8 cellular contexts compared by ENCODE assay signal in the genomic region with DNA sequence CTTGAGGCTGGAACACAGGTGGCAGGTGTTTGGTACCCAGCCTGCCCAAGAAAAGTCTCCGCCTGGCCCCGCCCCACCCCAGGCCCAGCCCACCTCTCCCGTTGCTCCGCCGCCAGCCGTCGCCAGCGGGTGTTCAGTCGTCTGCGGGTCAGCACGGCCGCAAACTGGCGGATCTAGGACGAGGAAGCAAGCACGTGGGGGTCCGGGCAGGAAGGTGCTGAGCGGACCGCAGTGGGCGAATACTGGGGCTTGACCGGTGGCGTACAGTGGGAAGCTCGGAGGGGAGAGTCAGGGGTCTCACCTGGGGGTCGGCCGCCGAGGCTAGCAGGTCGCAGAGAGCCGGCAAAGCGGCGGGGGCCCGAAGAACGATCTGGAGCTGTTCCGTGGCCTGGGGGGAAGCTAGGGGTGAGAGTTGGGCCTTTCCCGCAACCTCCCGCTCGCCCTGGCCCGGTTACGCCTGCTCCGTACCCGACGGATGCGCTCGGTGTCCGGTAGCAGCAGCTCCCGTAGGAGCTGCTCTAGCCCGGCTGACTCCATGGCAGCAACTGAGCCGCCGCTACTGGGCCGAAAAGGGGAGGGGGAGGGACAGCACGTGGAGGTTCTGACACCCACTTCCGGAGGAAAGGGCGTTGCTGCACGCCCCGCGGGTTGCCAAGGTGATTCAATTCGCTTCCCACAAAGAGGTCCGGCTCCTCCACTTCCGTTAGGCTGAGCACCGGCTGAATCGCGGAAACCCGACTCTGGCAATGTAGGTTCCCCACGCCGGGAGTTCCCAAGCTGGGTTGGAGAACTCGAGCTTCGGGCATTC. TPM values are rescaled to one million over a fixed set of nuclear protein-coding genes. Genes with fewer than 3 reads are reported as not detected.
DNase-seq lines count a peak whose midpoint lies in the region; ATAC-seq and TF ChIP-seq lines count a peak whose summit lies in the region.

A gene with protein sequence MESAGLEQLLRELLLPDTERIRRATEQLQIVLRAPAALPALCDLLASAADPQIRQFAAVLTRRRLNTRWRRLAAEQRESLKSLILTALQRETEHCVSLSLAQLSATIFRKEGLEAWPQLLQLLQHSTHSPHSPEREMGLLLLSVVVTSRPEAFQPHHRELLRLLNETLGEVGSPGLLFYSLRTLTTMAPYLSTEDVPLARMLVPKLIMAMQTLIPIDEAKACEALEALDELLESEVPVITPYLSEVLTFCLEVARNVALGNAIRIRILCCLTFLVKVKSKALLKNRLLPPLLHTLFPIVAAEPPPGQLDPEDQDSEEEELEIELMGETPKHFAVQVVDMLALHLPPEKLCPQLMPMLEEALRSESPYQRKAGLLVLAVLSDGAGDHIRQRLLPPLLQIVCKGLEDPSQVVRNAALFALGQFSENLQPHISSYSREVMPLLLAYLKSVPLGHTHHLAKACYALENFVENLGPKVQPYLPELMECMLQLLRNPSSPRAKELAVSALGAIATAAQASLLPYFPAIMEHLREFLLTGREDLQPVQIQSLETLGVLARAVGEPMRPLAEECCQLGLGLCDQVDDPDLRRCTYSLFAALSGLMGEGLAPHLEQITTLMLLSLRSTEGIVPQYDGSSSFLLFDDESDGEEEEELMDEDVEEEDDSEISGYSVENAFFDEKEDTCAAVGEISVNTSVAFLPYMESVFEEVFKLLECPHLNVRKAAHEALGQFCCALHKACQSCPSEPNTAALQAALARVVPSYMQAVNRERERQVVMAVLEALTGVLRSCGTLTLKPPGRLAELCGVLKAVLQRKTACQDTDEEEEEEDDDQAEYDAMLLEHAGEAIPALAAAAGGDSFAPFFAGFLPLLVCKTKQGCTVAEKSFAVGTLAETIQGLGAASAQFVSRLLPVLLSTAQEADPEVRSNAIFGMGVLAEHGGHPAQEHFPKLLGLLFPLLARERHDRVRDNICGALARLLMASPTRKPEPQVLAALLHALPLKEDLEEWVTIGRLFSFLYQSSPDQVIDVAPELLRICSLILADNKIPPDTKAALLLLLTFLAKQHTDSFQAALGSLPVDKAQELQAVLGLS (minus strand): TSS at position 566 of the 808 bp plus-strand sequence. CDS start 29 bp downstream, at position 537.

- H2AFZ ChIP-seq in smooth muscle cell (ENCODE audit: low read depth): no peak within 1 kb of the TSS

- POLR2A ChIA-PET in WTC11 (lab: Charles Lee): interaction anchor here (0.6 to 1.7 kb wide), 7 partner anchors 20 to 668 kb away, joined by 3 to 11 read pairs (median 7); a partner anchor contains a TSS

- peaks cover 33% of the 10 kb centered on the region for H3K36me3 Mint-ChIP-seq in WTC11

- H3K4me3 Mint-ChIP-seq in WTC11: peak within 1 kb of the TSS; percentile 89

- no peaks in the 10 kb centered on the region for H3K27me3 ChIP-seq in smooth muscle cell (ENCODE audit: low read depth)

- peaks cover 20% of the 10 kb centered on the region for H3K79me2 ChIP-seq in smooth muscle cell (ENCODE audit: low read depth)

- TF ChIP-seq CTCF in WTC11 (IDR thresholded peaks at IDR 0.05): no peak
- TF ChIP-seq CTCF in cardiac fibroblast (IDR thresholded peaks at IDR 0.05; ENCODE audit: low read depth, low read length): no peak
- TF ChIP-seq CTCF in smooth muscle cell (IDR thresholded peaks at IDR 0.05; ENCODE audit: borderline replicate concordance, insufficient read depth, poor library complexity, severe bottlenecking): no peak

- CTCF ChIA-PET in WTC11 (lab: Charles Lee): interaction anchor here (0.5 to 3.3 kb wide), 12 partner anchors 17 to 243 kb away, joined by 3 to 24 read pairs (median 4); a partner anchor contains a TSS

- 2% methylated on average over 65 of the region's 65 CpGs for whole genome bisulfite sequencing in smooth muscle cell (ENCODE audit: low lambda C conversion rate)

- peak within 1 kb of the TSS; percentile 77 to 78 for H3K4me3 ChIP-seq in cardiac fibroblast (replicated peaks in 1 of 2; ENCODE audit: low read depth in 2 of 2, low read length in 2 of 2)
- peak within 1 kb of the TSS; percentile 58 for H3K4me3 ChIP-seq in smooth muscle cell

- H4K20me1 ChIP-seq in smooth muscle cell (ENCODE audit: low read depth): no peaks in the 10 kb centered on the region

- H3K9ac ChIP-seq in smooth muscle cell (ENCODE audit: low read depth): peak within 1 kb of the TSS; percentile 58

- peaks cover 11% of the 10 kb centered on the region for H3K4me1 ChIP-seq in smooth muscle cell (ENCODE audit: low read depth)

- peak; percentile 91 for TF ChIP-seq POLR2A in GM18951 (IDR thresholded peaks at IDR 0.05; ENCODE audit: extremely low read depth, insufficient read depth, insufficient read length)

- no peaks in the 10 kb centered on the region for H3K9me3 ChIP-seq in smooth muscle cell (replicated peaks; ENCODE audit: low read depth)

- in situ Hi-C loops in GM18951 (cut with MboI; ENCODE audit: low sequenced_read_pairs, unreplicated experiment): no loop called here

- H3K36me3 ChIP-seq in smooth muscle cell (ENCODE audit: low read depth): no peaks in the 10 kb centered on the region

- H3K9me3 Mint-ChIP-seq in WTC11: no peaks in the 10 kb centered on the region

- ATAC-seq in HG03196 (IDR thresholded peaks at IDR 0.05; ENCODE audit: unreplicated experiment) (peak; percentile 84), WTC11 (peak; percentile 88)

- peak within 1 kb of the TSS; percentile 85 for H3K4me2 ChIP-seq in smooth muscle cell

- H3K27ac ChIP-seq in smooth muscle cell (ENCODE audit: low read depth): peak within 1 kb of the TSS; percentile 78

- no peaks in the 10 kb centered on the region for H3K27me3 Mint-ChIP-seq in WTC11 (ENCODE audit: low read depth)

- H3F3A ChIP-seq in smooth muscle cell (ENCODE audit: low read depth): peaks cover 10% of the 10 kb centered on the region

- DNase-seq in AG08396 (ENCODE audit: low spot score) (peak; percentile 98), NCI-H226 (peak; percentile 95), WTC11 (ENCODE audit: low spot score) (peak; percentile 97), cardiac fibroblast (ENCODE audit: low read depth in 2 of 2) (peak; percentile 98 to 99), iPS-NIHi7 (ENCODE audit: extremely low spot score) (peak; percentile 98), smooth muscle cell (lab: John Stamatoyannopoulos, UW; ENCODE audit: unreplicated experiment) (peak; percentile 79)

- H3K27ac Mint-ChIP-seq in WTC11: peak within 1 kb of the TSS; percentile 76; the same call in 1 of the 2 replicates

- H3K4me1 Mint-ChIP-seq in WTC11: peaks cover 16% of the 10 kb centered on the region

TF ChIP-seq in WTC11, 78 proteins besides CTCF, POLR2A, EP300 and RAD21 (continues in another document):
- TF ChIP-seq RORB (CRISPR knock-in tag; IDR thresholded peaks at IDR 0.05) (no peak), CREB1 (CRISPR knock-in tag; IDR thresholded peaks at IDR 0.05) (no peak), TEAD4 (CRISPR knock-in tag; IDR thresholded peaks at IDR 0.05) (no peak), NFATC4 (CRISPR knock-in tag; IDR thresholded peaks at IDR 0.05) (no peak)
- TF ChIP-seq, protein P1, sequence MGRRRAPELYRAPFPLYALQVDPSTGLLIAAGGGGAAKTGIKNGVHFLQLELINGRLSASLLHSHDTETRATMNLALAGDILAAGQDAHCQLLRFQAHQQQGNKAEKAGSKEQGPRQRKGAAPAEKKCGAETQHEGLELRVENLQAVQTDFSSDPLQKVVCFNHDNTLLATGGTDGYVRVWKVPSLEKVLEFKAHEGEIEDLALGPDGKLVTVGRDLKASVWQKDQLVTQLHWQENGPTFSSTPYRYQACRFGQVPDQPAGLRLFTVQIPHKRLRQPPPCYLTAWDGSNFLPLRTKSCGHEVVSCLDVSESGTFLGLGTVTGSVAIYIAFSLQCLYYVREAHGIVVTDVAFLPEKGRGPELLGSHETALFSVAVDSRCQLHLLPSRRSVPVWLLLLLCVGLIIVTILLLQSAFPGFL (CRISPR knock-in tag; IDR thresholded peaks at IDR 0.05; ENCODE audit: borderline replicate concordance): peak; percentile 88; the same call in 1 of the 2 replicates
- TF ChIP-seq, protein P2, sequence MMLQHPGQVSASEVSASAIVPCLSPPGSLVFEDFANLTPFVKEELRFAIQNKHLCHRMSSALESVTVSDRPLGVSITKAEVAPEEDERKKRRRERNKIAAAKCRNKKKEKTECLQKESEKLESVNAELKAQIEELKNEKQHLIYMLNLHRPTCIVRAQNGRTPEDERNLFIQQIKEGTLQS (CRISPR knock-in tag; conservative IDR thresholded peaks at IDR 0.05): no peak
- TF ChIP-seq, protein P3, sequence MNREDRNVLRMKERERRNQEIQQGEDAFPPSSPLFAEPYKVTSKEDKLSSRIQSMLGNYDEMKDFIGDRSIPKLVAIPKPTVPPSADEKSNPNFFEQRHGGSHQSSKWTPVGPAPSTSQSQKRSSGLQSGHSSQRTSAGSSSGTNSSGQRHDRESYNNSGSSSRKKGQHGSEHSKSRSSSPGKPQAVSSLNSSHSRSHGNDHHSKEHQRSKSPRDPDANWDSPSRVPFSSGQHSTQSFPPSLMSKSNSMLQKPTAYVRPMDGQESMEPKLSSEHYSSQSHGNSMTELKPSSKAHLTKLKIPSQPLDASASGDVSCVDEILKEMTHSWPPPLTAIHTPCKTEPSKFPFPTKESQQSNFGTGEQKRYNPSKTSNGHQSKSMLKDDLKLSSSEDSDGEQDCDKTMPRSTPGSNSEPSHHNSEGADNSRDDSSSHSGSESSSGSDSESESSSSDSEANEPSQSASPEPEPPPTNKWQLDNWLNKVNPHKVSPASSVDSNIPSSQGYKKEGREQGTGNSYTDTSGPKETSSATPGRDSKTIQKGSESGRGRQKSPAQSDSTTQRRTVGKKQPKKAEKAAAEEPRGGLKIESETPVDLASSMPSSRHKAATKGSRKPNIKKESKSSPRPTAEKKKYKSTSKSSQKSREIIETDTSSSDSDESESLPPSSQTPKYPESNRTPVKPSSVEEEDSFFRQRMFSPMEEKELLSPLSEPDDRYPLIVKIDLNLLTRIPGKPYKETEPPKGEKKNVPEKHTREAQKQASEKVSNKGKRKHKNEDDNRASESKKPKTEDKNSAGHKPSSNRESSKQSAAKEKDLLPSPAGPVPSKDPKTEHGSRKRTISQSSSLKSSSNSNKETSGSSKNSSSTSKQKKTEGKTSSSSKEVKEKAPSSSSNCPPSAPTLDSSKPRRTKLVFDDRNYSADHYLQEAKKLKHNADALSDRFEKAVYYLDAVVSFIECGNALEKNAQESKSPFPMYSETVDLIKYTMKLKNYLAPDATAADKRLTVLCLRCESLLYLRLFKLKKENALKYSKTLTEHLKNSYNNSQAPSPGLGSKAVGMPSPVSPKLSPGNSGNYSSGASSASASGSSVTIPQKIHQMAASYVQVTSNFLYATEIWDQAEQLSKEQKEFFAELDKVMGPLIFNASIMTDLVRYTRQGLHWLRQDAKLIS (CRISPR knock-in tag; IDR thresholded peaks at IDR 0.05; ENCODE audit: borderline replicate concordance): peak; percentile 61; the same call in 1 of the 2 replicates
- TF ChIP-seq, protein P4, sequence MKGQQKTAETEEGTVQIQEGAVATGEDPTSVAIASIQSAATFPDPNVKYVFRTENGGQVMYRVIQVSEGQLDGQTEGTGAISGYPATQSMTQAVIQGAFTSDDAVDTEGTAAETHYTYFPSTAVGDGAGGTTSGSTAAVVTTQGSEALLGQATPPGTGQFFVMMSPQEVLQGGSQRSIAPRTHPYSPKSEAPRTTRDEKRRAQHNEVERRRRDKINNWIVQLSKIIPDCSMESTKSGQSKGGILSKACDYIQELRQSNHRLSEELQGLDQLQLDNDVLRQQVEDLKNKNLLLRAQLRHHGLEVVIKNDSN (CRISPR knock-in tag; IDR thresholded peaks at IDR 0.05): peak; percentile 87

RNA-seq across cellular contexts. Expression of the gene that starts here (rescaled TPM):
- total RNA-seq in WTC11 (2021) (87.6 to 128 TPM (median 91.2 TPM) in 3 replicates), smooth muscle cell (14.7 and 82.6 TPM in 2 replicates)
- polyA plus RNA-seq in smooth muscle cell: 20.5 and 26.6 TPM in 2 replicates

Comparison
In these comparisons a context has a peak if more than half of its experiments do, and no peak if none do; other contexts are left out.
1. Peak in every context shown above with its lines: DNase-seq, ATAC-seq, H3K4me3 ChIP-seq and H3K27ac ChIP-seq.